In the genomic region with DNA sequence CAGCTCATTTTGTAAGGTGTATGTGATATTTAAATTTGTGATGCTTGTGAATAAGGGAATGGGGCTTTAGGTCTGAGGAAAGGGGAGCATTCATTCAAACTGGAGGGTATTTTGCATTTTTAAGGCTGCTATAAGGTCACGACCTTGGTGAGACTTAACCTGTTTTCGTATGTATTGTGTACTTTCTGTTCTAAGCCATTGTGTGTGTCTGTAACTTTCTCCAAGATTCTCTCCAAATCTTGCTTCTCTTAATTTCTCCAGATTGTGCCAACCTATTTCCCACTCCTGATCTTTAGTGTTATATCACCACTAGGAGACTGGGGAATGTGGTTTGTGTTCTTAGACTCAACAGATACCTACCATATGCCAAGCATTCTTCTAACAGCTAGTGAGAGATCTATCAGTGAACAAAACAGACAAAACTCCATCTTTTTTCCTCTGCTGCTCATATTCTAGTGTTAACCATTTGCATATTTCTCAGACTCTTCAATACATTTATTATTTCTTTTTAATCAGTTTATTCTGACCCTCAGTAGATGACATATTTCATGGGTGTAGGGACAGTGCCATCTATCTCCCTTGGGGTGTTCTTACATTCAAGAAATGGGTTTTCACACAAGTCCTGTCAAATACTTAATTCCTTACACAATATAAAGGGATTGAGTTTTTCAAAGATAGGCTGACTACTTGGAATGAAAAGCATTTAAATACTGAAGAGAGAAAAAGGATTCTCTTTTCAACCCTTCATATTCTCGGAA, we compare ENCODE assay signal across 10 cellular contexts. TPM values are rescaled to one million over a fixed set of nuclear protein-coding genes. Genes with fewer than 3 reads are reported as not detected.
A peak's percentile ranks its signal among the peaks of the same experiment; 100 is the strongest.
DNase-seq lines count a peak whose midpoint lies in the region; ATAC-seq and TF ChIP-seq lines count a peak whose summit lies in the region.
"Had no signal": no experiment of that assay in that cellular context is flagged by ENCODE, and none has a peak within 500 bp of the region (broad histone marks: within the 10 kb centered on the region; RNA-seq: fewer than 3 reads in every experiment).

No MANE protein-coding gene starts in this region.

- no peak overlapping the region for H3K4me2 ChIP-seq in neural progenitor cell

- H3K27me3 Mint-ChIP-seq in neural progenitor cell (ENCODE audit: insufficient read depth, low read depth): peaks cover 2% of the 10 kb centered on the region

- H3K36me3 ChIP-seq in neural progenitor cell: no peaks in the 10 kb centered on the region

- H3K4me1 ChIP-seq in neural progenitor cell: peaks cover 7% of the 10 kb centered on the region

- no peak overlapping the region for H3K9ac ChIP-seq in neural progenitor cell

- DNase-seq in EH (ENCODE audit: low read depth) (peak; percentile 33), NCI-H69 (lab: John Stamatoyannopoulos, UW) (peak; percentile 11), epithelial cell of proximal tubule (ENCODE audit: low read depth) (no peak), neural progenitor cell (ENCODE audit: low spot score) (no peak), NCI-H2196 treated with DMSO at 0.1 percent for 48 hours (lab: John Stamatoyannopoulos, UW; ENCODE audit: unreplicated experiment) (no peak), cerebellum (ENCODE audit: low spot score) (no peak), NCI-H2227 treated with DMSO at 0.1 percent for 48 hours (lab: John Stamatoyannopoulos, UW) (no peak)
- DNase-seq: amniotic stem cell, NCI-H510A had no signal

- H3K9me3 ChIP-seq in neural progenitor cell (ENCODE audit: low read depth): no peaks in the 10 kb centered on the region

- ATAC-seq in GM21526 (IDR thresholded peaks at IDR 0.05; ENCODE audit: low FRiP score, unreplicated experiment): no peak

- no peaks in the 10 kb centered on the region for H3F3A ChIP-seq in neural progenitor cell (ENCODE audit: low read depth)

- H2AFZ ChIP-seq in neural progenitor cell (replicated peaks): no peak overlapping the region

- no peaks in the 10 kb centered on the region for H3K4me1 Mint-ChIP-seq in neural progenitor cell

- no peaks in the 10 kb centered on the region for H4K20me1 ChIP-seq in neural progenitor cell (ENCODE audit: low read depth)

- no peak overlapping the region for H3K27ac Mint-ChIP-seq in neural progenitor cell

- H3K4me3 ChIP-seq in epithelial cell of proximal tubule (ENCODE audit: low read depth, low read length) (no peak overlapping the region), neural progenitor cell (no peak overlapping the region)

- peaks cover 20% of the 10 kb centered on the region for H3K36me3 Mint-ChIP-seq in neural progenitor cell

- no peaks in the 10 kb centered on the region for H3K79me2 ChIP-seq in neural progenitor cell (ENCODE audit: low read depth)

- no peak overlapping the region for H3K27ac ChIP-seq in neural progenitor cell

- H3K4me3 Mint-ChIP-seq in neural progenitor cell: no peak overlapping the region

- TF ChIP-seq CTCF in epithelial cell of proximal tubule (conservative IDR thresholded peaks at IDR 0.05; ENCODE audit: low read depth, low read length) (peak; percentile 36), neural progenitor cell (IDR thresholded peaks at IDR 0.05) (peak; percentile 33)

- no peaks in the 10 kb centered on the region for H3K27me3 ChIP-seq in neural progenitor cell

- H3K9me3 Mint-ChIP-seq in neural progenitor cell: no peaks in the 10 kb centered on the region

RNA-seq across cellular contexts. Expression of a gene that starts 27.5 kb away (rescaled TPM):
- total RNA-seq in epithelial cell of proximal tubule (73.0 and 83.3 TPM in 2 replicates), neural progenitor cell (ENCODE audit: low replicate concordance) (30.7 and 32.6 TPM in 2 replicates), cerebellum (88.4 TPM)

Comparison
In these comparisons a context has a peak if more than half of its experiments do, and no peak if none do; other contexts are left out.
1. DNase-seq: peak in EH (single experiment) and NCI-H69 (single experiment); none in epithelial cell of proximal tubule (single experiment), neural progenitor cell (single experiment), NCI-H2196 treated with DMSO at 0.1 percent for 48 hours (single experiment), cerebellum (single experiment) and NCI-H2227 treated with DMSO at 0.1 percent for 48 hours (single experiment).